ENCODE assay signal across 8 cellular contexts in genomic region chr15:39756806-39757522, GRCh38. TPM values are rescaled to one million over a fixed set of nuclear protein-coding genes. Genes with fewer than 3 reads are reported as not detected.
DNase-seq lines count a peak whose midpoint lies in the region; ATAC-seq and TF ChIP-seq lines count a peak whose summit lies in the region.

No MANE protein-coding gene starts in this region.

- H3K36me3 Mint-ChIP-seq in Calu3 (ENCODE audit: insufficient read depth, unreplicated experiment): no peaks in the 10 kb centered on the region
- no peaks in the 10 kb centered on the region for H3K36me3 Mint-ChIP-seq in chondrocyte (ENCODE audit: low read depth)

- no peak for TF ChIP-seq CTCF in Calu3 (IDR thresholded peaks at IDR 0.05; ENCODE audit: unreplicated experiment)
- TF ChIP-seq CTCF in chondrocyte (IDR thresholded peaks at IDR 0.05): peak; percentile 99

- H3K9me3 Mint-ChIP-seq in Calu3 (ENCODE audit: low read depth, unreplicated experiment): no peaks in the 10 kb centered on the region
- peaks cover 4% of the 10 kb centered on the region for H3K9me3 Mint-ChIP-seq in chondrocyte (ENCODE audit: low read depth)

- H3K27ac Mint-ChIP-seq in Calu3 (ENCODE audit: unreplicated experiment): no peak overlapping the region
- H3K27ac Mint-ChIP-seq in chondrocyte (ENCODE audit: unreplicated experiment): no peak overlapping the region

- H3K4me3 Mint-ChIP-seq in Calu3 (ENCODE audit: low read depth, unreplicated experiment): no peak overlapping the region
- H3K4me3 Mint-ChIP-seq in chondrocyte (ENCODE audit: unreplicated experiment): no peak overlapping the region

- CTCF ChIA-PET in Calu3 (lab: Charles Lee): interaction anchor here (0.8 to 1.6 kb wide), 9 partner anchors 9 to 1049 kb away, joined by 3 to 20 read pairs (median 4); partner anchors contain the start of gene THBS1

- ATAC-seq in HG03342 (IDR thresholded peaks at IDR 0.05; ENCODE audit: unreplicated experiment): no peak
- ATAC-seq in HG03565 (IDR thresholded peaks at IDR 0.05; ENCODE audit: unreplicated experiment): no peak

- DNase-seq in Calu3 (peak; percentile 17), HPDE6-E6E7 (ENCODE audit: extremely low spot score) (peak; percentile 10), NOMO-1 treated with dmso at 0.1 percent for 144 hours (lab: John Stamatoyannopoulos, UW; ENCODE audit: unreplicated experiment) (peak; percentile 5), chondrocyte (ENCODE audit: low spot score) (no peak), mucosa of gallbladder (ENCODE audit: low spot score) (peak; percentile 30), NCI-H187 (lab: John Stamatoyannopoulos, UW) (no peak)

- intact Hi-C loops in Calu3 (cut with micrococcal nuclease; ENCODE audit: unreplicated experiment): loop anchor here (1.0 to 5.0 kb wide), 3 partner anchors 71 to 1050 kb away; no protein-coding TSS in a partner anchor

- H3K4me1 Mint-ChIP-seq in Calu3 (ENCODE audit: low read depth, unreplicated experiment) (no peaks in the 10 kb centered on the region), chondrocyte (ENCODE audit: low read depth) (peaks cover 17% of the 10 kb centered on the region)

- BruUV-seq in Calu3 (replicated peaks; lab: Mats Ljungman, UMichigan): no TSS peak

- H3K27me3 Mint-ChIP-seq in Calu3 (ENCODE audit: unreplicated experiment) (no peaks in the 10 kb centered on the region), chondrocyte (ENCODE audit: low read depth) (no peaks in the 10 kb centered on the region)

RNA-seq across cellular contexts. Expression of gene FSIP1, which starts 25.7 kb away (rescaled TPM):
- total RNA-seq in Calu3 (2022): 0.27 and 0.28 TPM in 2 replicates
- 0.40 to 2.9 TPM (median 0.79 TPM) in 3 replicates for total RNA-seq in chondrocyte
- total RNA-seq in mucosa of gallbladder: 0.81 TPM

Comparison
In these comparisons a context has a peak if more than half of its experiments do, and no peak if none do; other contexts are left out.
1. DNase-seq: peak in Calu3 (single experiment), HPDE6-E6E7 (single experiment), NOMO-1 treated with dmso at 0.1 percent for 144 hours (single experiment) and mucosa of gallbladder (single experiment); none in chondrocyte (single experiment) and NCI-H187 (0 of 2).